In genomic region chr2:240646900-240647502, GRCh38 we compare ENCODE assay signal across 21 cellular contexts. TPM values are rescaled to one million over a fixed set of nuclear protein-coding genes. Genes with fewer than 3 reads are reported as not detected.
"Had no signal": no experiment of that assay in that cellular context is flagged by ENCODE, and none has a peak within 500 bp of the region (broad histone marks: within the 10 kb centered on the region; RNA-seq: fewer than 3 reads in every experiment).

No MANE protein-coding gene starts in this region.

- H3K4me3 ChIP-seq: ascending aorta, esophagus muscularis mucosa, heart right ventricle, lung, tibial nerve had no signal

- H3K36me3 ChIP-seq: ascending aorta, esophagus muscularis mucosa, heart right ventricle, neutrophil, tibial nerve had no signal

- FAIRE-seq: endothelial cell of umbilical vein had no signal

- DNase-seq: activated B cell treated with CpG ODN at 0.5 μM for 24 hours; activated CD4-positive, alpha-beta T cell treated with anti-CD3 and anti-CD28 coated beads for 48 hours; activated CD8-positive, alpha-beta memory T cell treated with anti-CD3 and anti-CD28 coated beads, Interleukin-2, amount 50 U/mL, for 48 hours; activated effector memory CD4-positive, alpha-beta T cell treated with Interleukin-2 at 50 U/mL for 16 hours; cortex of kidney; effector CD4-positive, alpha-beta T cell; heart right ventricle; left cardiac atrium; retina; stimulated activated CD4-positive, alpha-beta T cell treated with anti-CD3 and anti-CD28 coated beads, Interleukin-2, amount 100 ng/mL, for 24 hours; stimulated activated naive CD8-positive, alpha-beta T cell treated with anti-CD3 and anti-CD28 coated beads, Interleukin-15, Interleukin-2, amounts not matched to agents 100 U/mL and 50 U/mL, for 24 hours; substantia nigra had no signal

- ATAC-seq: activated CD8-positive, alpha-beta T cell treated with anti-CD3 and anti-CD28 coated beads, Interleukin-2, amount 10 ng/mL, durations not matched to agents 7 days and 5 days; left cardiac atrium; stimulated activated naive CD8-positive, alpha-beta T cell treated with anti-CD3 and anti-CD28 coated beads, Interleukin-15, Interleukin-2, amounts not matched to agents 100 U/mL and 50 U/mL, for 24 hours had no signal

- H3K4me1 ChIP-seq: ascending aorta, esophagus muscularis mucosa, heart right ventricle, tibial nerve had no signal

- H3K27me3 ChIP-seq: ascending aorta had no signal

- H3K27ac ChIP-seq: ascending aorta, esophagus muscularis mucosa, heart right ventricle, neutrophil, tibial nerve had no signal

- H3K9me3 ChIP-seq: ascending aorta, heart right ventricle, neutrophil had no signal

RNA-seq across cellular contexts. Expression of gene GPR35, which starts 21.7 kb away (rescaled TPM):
- total RNA-seq: ascending aorta had no signal

RNA-seq across cellular contexts. Expression of gene AQP12B, which starts 35.7 kb away (rescaled TPM):
- total RNA-seq: activated B cell treated with CpG ODN at 0.5 μM for 24 hours; activated CD8-positive, alpha-beta T cell treated with anti-CD3 and anti-CD28 coated beads, Interleukin-2, amount 10 ng/mL, durations not matched to agents 7 days and 5 days; ascending aorta; endothelial cell of umbilical vein; esophagus muscularis mucosa; heart right ventricle; left cardiac atrium; natural killer cell; skeletal muscle tissue had no signal

RNA-seq across cellular contexts. Expression of gene AQP12A, which starts 44.7 kb away (rescaled TPM):
- total RNA-seq: activated B cell treated with CpG ODN at 0.5 μM for 24 hours; activated CD8-positive, alpha-beta T cell treated with anti-CD3 and anti-CD28 coated beads, Interleukin-2, amount 10 ng/mL, durations not matched to agents 7 days and 5 days; ascending aorta; endothelial cell of umbilical vein; esophagus muscularis mucosa; heart right ventricle; left cardiac atrium; lung; natural killer cell; skeletal muscle tissue had no signal
